In the genomic region with DNA sequence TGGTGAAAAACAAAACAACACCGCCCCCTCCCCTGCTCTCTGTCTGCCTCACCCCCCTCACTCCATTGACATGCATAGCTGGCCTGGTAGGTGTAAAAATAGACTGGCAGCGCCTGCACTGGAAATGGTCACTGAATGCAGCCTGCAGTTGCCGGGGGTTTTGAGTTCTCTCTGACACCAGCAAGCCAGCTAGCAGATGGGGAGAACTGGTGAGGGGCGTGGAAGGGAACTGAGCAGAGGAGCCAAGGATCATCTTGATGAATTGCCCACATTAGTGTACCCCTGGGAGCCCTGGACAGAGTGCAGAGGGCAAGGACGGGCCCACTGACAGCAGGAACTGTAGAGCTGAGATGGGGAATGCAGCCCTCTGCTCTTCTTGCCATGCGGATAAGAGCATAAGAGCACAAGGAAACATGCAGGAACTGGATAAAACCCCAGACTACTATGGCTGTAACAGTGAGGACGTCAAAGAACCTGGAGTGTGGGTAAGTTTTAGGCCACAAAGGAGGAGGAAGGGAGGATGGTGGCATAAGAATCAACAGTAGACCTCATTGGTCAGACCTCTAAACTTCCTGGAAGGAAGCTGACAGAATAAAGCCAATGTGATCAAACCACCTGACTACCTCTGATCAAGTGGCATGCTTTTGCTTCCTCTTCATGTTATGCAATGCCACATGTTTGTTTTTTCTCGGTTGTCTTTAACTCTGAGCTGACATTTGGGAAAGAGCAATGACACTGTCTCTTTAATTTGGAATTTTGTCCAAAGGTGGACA, we compare ENCODE assay signal across 11 cellular contexts.
DNase-seq lines count a peak whose midpoint lies in the region; ATAC-seq and TF ChIP-seq lines count a peak whose summit lies in the region.
"Had no signal": no experiment of that assay in that cellular context is flagged by ENCODE, and none has a peak within 500 bp of the region (broad histone marks: within the 10 kb centered on the region; RNA-seq: fewer than 3 reads in every experiment).

No MANE protein-coding gene starts in this region.

- no peaks in the 10 kb centered on the region for H3K36me3 ChIP-seq in GM06990 (ENCODE audit: control insufficient read depth, insufficient read depth, low read length)
- H3K36me3 ChIP-seq in NT2/D1 (ENCODE audit: insufficient read depth, insufficient read length, low read length): no peaks in the 10 kb centered on the region
- H3K36me3 ChIP-seq in trophoblast cell (ENCODE audit: control insufficient read depth in 1 of 2, insufficient read depth in 2 of 2, low read length in 2 of 2): no peaks in the 10 kb centered on the region
- no peaks in the 10 kb centered on the region for H3K36me3 ChIP-seq in CD4-positive, alpha-beta memory T cell (ENCODE audit: insufficient read depth, low read length)

- H3K27me3 ChIP-seq in GM06990 (replicated peaks; ENCODE audit: control insufficient read depth, insufficient read depth, low read length) (no peaks in the 10 kb centered on the region), NT2/D1 (ENCODE audit: insufficient read depth, insufficient read length) (no peaks in the 10 kb centered on the region), trophoblast cell (ENCODE audit: insufficient read depth, low read length) (no peaks in the 10 kb centered on the region)
- no peaks in the 10 kb centered on the region for H3K27me3 ChIP-seq in CD4-positive, alpha-beta memory T cell (ENCODE audit: insufficient read depth, low read length)

- peak; percentile 85 for ATAC-seq in left ventricle myocardium superior
- ATAC-seq: activated T-cell treated with anti-CD3 and anti-CD28 coated beads, Interleukin-2, amount 50 U/mL, for 72 hours had no signal

- H3K79me2 ChIP-seq in trophoblast cell (ENCODE audit: control insufficient read depth, insufficient read depth, low read length, poor library complexity): no peaks in the 10 kb centered on the region

- H3K27me3 Mint-ChIP-seq in CD4-positive, alpha-beta memory T cell: peaks cover 0 to 2% of the 10 kb centered on the region in 2 donors

- POLR2A ChIA-PET in CD4-positive, alpha-beta memory T cell (lab: Charles Lee; ENCODE audit: partially characterized antibody): no interaction called here

- CTCF ChIA-PET in CD4-positive, alpha-beta memory T cell (lab: Charles Lee; ENCODE audit: partially characterized antibody): no interaction called here

- H2BK12ac ChIP-seq in trophoblast cell (ENCODE audit: low read length): no peak overlapping the region

- intact Hi-C loops in left ventricle myocardium superior (cut with micrococcal nuclease): no loop called here
- intact Hi-C loops in CD4-positive, alpha-beta memory T cell (cut with micrococcal nuclease): no loop called here

- H3K4me1 ChIP-seq in NT2/D1 (ENCODE audit: insufficient read depth, insufficient read length) (peaks cover 3% of the 10 kb centered on the region), trophoblast cell (ENCODE audit: control insufficient read depth in 1 of 2, insufficient read depth in 2 of 2, low read length in 2 of 2) (peaks cover 7 to 9% of the 10 kb centered on the region in 2 experiments)
- no peaks in the 10 kb centered on the region for H3K4me1 ChIP-seq in CD4-positive, alpha-beta memory T cell (ENCODE audit: insufficient read depth, low read length)

- H4K12ac ChIP-seq in trophoblast cell (ENCODE audit: low read depth, low read length): peak overlapping the region; percentile 32

- H3K27ac Mint-ChIP-seq in CD4-positive, alpha-beta memory T cell: peak overlapping the region in 1 of 7 donors; percentile 22
- H3K27ac Mint-ChIP-seq: activated T-cell treated with anti-CD3 and anti-CD28 coated beads, Interleukin-2, amount 50 U/mL, for 72 hours had no signal

- no peak overlapping the region for H3K18ac ChIP-seq in trophoblast cell (ENCODE audit: low read length)

- peak overlapping the region; percentile 84 for H4K8ac ChIP-seq in trophoblast cell (ENCODE audit: low read depth, low read length)

- no peak overlapping the region for H3K4me3 ChIP-seq in GM06990 (replicated peaks; ENCODE audit: low read depth, low read length)
- peak overlapping the region; percentile 11 for H3K4me3 ChIP-seq in NT2/D1 (ENCODE audit: insufficient read length, low read depth)
- no peak overlapping the region for H3K4me3 ChIP-seq in trophoblast cell (ENCODE audit: low read depth, low read length)
- no peak overlapping the region for H3K4me3 ChIP-seq in CD4-positive, alpha-beta memory T cell (ENCODE audit: low read length in 2 of 2)

- H3K9me3 ChIP-seq in NT2/D1 (ENCODE audit: insufficient read depth, low read length) (no peaks in the 10 kb centered on the region), trophoblast cell (ENCODE audit: insufficient read depth, low read depth, low read length) (no peaks in the 10 kb centered on the region)
- no peaks in the 10 kb centered on the region for H3K9me3 ChIP-seq in CD4-positive, alpha-beta memory T cell (ENCODE audit: control insufficient read depth in 1 of 2, low read length in 2 of 2)

- peak overlapping the region; percentile 30 for H3K14ac ChIP-seq in trophoblast cell (ENCODE audit: low read length)

- no peaks in the 10 kb centered on the region for H3K9me3 Mint-ChIP-seq in CD4-positive, alpha-beta memory T cell

- H3K4ac ChIP-seq in trophoblast cell (ENCODE audit: low read depth, low read length): no peak overlapping the region

- H2AK5ac ChIP-seq in trophoblast cell (ENCODE audit: low read length): no peak overlapping the region

- H3K9ac ChIP-seq in NT2/D1 (ENCODE audit: insufficient read length, low read depth) (peak overlapping the region; percentile 45), trophoblast cell (ENCODE audit: low read length) (no peak overlapping the region)

- no peak overlapping the region for H2BK120ac ChIP-seq in trophoblast cell (ENCODE audit: insufficient read depth, low read length, poor library complexity)

- no CpG with 5 or more reads among the region's 8 CpGs for WGBS in trophoblast cell (ENCODE audit: extremely low coverage, insufficient coverage, insufficient read length)

- H3K4me1 Mint-ChIP-seq in CD4-positive, alpha-beta memory T cell: peaks cover 0 to 5% (median 2%) of the 10 kb centered on the region in 4 donors

- no peaks in the 10 kb centered on the region for H3K36me3 Mint-ChIP-seq in CD4-positive, alpha-beta memory T cell

- H3K23ac ChIP-seq in trophoblast cell (ENCODE audit: low read length): no peak overlapping the region

- TF ChIP-seq CTCF in GM06990 (IDR thresholded peaks at IDR 0.05; ENCODE audit: insufficient read depth, low read length, poor library complexity, severe bottlenecking): no peak

- H4K91ac ChIP-seq in trophoblast cell (ENCODE audit: low read depth, low read length): no peak overlapping the region

- peak overlapping the region; percentile 39 for H2AFZ ChIP-seq in trophoblast cell (ENCODE audit: insufficient read depth, low read length, poor library complexity)

- H3K27ac ChIP-seq in trophoblast cell (ENCODE audit: low read depth, low read length): no peak overlapping the region
- H3K27ac ChIP-seq in CD4-positive, alpha-beta memory T cell (ENCODE audit: low read depth, low read length): no peak overlapping the region

- DNase-seq in GM06990 (ENCODE audit: extremely low read depth, insufficient read length) (peak; percentile 5), NT2/D1 (ENCODE audit: low read depth, low spot score) (peak; percentile 62), left ventricle myocardium superior (peak; percentile 38), trophoblast cell (no peak), NCI-H226 (no peak), HUDEP-2 (lab: John Stamatoyannopoulos, UW; ENCODE audit: unreplicated experiment in 76 of 76) (no peak)
- no peak for DNase-seq in central memory CD4-positive, alpha-beta T cell
- no peak for DNase-seq in CD4-positive, alpha-beta memory T cell
- DNase-seq: activated T-cell treated with anti-CD3 and anti-CD28 coated beads, Interleukin-2, amount 50 U/mL, for 72 hours; effector CD8-positive, alpha-beta T cell; NCI-H1930 had no signal

- peak overlapping the region; percentile 28 for H3K4me2 ChIP-seq in trophoblast cell (ENCODE audit: low read length)

- no peaks in the 10 kb centered on the region for H3K79me1 ChIP-seq in trophoblast cell (ENCODE audit: low read length)

- H2BK5ac ChIP-seq in trophoblast cell (ENCODE audit: low read depth, low read length, poor library complexity): no peak overlapping the region

- H3K4me3 Mint-ChIP-seq in CD4-positive, alpha-beta memory T cell: no peak overlapping the region

Comparison
In these comparisons a context has a peak if more than half of its experiments do, and no peak if none do; other contexts are left out.
1. DNase-seq: peak in GM06990 (single experiment), NT2/D1 (single experiment) and left ventricle myocardium superior (single experiment); none in trophoblast cell (0 of 2), central memory CD4-positive, alpha-beta T cell (single experiment), NCI-H226 (single experiment), HUDEP-2 (0 of 76) and CD4-positive, alpha-beta memory T cell (0 of 5).